ENCODE assay signal across 36 cellular contexts in the genomic region with DNA sequence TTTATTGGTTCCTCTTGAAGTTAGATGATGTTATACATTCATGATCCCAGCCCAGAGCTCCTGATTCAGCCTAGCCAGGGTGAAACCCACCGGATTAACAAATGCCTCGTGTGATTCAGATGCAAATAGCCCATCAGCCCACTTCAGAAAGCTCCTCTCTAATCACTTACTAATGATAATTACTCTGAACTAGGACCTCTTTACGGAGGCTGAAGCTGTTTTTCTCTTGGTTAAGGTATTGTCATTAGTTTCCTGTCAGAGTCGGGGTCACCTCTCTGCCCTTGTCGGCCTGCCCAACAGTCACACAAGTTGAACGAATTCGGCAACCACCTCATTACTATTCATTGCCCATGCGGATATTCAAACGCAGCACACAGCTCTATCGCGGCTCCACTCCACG. TPM values are rescaled to one million over a fixed set of nuclear protein-coding genes. Genes with fewer than 3 reads are reported as not detected.
DNase-seq lines count a peak whose midpoint lies in the region; ATAC-seq, FAIRE-seq and TF ChIP-seq lines count a peak whose summit lies in the region.
"Had no signal": no experiment of that assay in that cellular context is flagged by ENCODE, and none has a peak within 500 bp of the region (broad histone marks: within the 10 kb centered on the region; RNA-seq: fewer than 3 reads in every experiment).

No MANE protein-coding gene starts in this region.

- H2BK120ac ChIP-seq in H1 (replicated peaks; ENCODE audit: low read depth, low read length) = peak overlapping the region; percentile 92

- H4K5ac ChIP-seq in H1 (ENCODE audit: insufficient read length, low read depth, low read length) = no peak overlapping the region

- H2BK15ac ChIP-seq in H1 (ENCODE audit: low read length) = no peak overlapping the region

- peak overlapping the region; percentile 87 for H3K27ac ChIP-seq in H1 (ENCODE audit: low read depth, low read length)
- H3K27ac ChIP-seq: colonic mucosa, heart left ventricle, prostate gland, sigmoid colon, SJCRH30, thoracic aorta had no signal

- H3K4me1 ChIP-seq in H1 (replicated peaks in 1 of 4; ENCODE audit: control insufficient read depth in 3 of 4, insufficient read depth in 4 of 4, low read length in 3 of 4) = peaks cover 9 to 12% (median 11%) of the 10 kb centered on the region in 4 experiments; a peak in 6 of 7 replicates
- H3K4me1 ChIP-seq: BE2C, colonic mucosa, heart left ventricle, prostate gland, sigmoid colon, SJCRH30 had no signal

- H2BK20ac ChIP-seq in H1 (ENCODE audit: low read length) = peak overlapping the region; percentile 80; the same call in 1 of the 2 replicates

- TF ChIP-seq POLR2A in H1 (IDR thresholded peaks at IDR 0.05; ENCODE audit: control extremely low read depth in 1 of 2, low read depth in 2 of 2, low read length in 2 of 2) (no peak; a peak in 2 of 3 replicates), GM18505 (IDR thresholded peaks at IDR 0.05; ENCODE audit: borderline replicate concordance, extremely low read depth, insufficient read depth, insufficient read length) (no peak), H54 (IDR thresholded peaks at IDR 0.05; ENCODE audit: low read depth, low read length) (no peak)

- ATAC-seq in GM18505 (IDR thresholded peaks at IDR 0.05; ENCODE audit: unreplicated experiment) (no peak), HG02571 (IDR thresholded peaks at IDR 0.05; ENCODE audit: unreplicated experiment) (no peak)
- ATAC-seq: HCT116, heart left ventricle, T-cell had no signal

- H3K79me2 ChIP-seq in H1 (ENCODE audit: control insufficient read depth in 1 of 2, insufficient read depth in 2 of 2, low read length in 2 of 2) = no peaks in the 10 kb centered on the region; a peak in 1 of 4 replicates

- 1% methylated on average over 12 of the region's 12 CpGs; no CpG with 5 or more reads in 1 of the 2 experiments for WGBS in H1 (ENCODE audit: extremely low coverage in 1 of 2, insufficient coverage in 1 of 2, insufficient read length in 1 of 2, insufficient replicate concordance in 2 of 2, low coverage in 1 of 2, low lambda C conversion rate in 2 of 2, missing lambda C conversion rate in 1 of 2), 2 experiments

- H2BK5ac ChIP-seq in H1 (ENCODE audit: low read depth, low read length) = peak overlapping the region; percentile 98

- H3K9me3 ChIP-seq in H1 (ENCODE audit: insufficient read depth in 2 of 2, low read depth in 1 of 2, low read length in 1 of 2) (no peaks in the 10 kb centered on the region; a peak in 1 of 4 replicates), iPS-18c (ENCODE audit: control insufficient read depth, insufficient read depth, low read length) (no peaks in the 10 kb centered on the region)
- H3K9me3 ChIP-seq: BE2C, colonic mucosa, heart left ventricle, prostate gland, sigmoid colon, SJCRH30, thoracic aorta had no signal

- peaks cover 7% of the 10 kb centered on the region for H3K4me1 Mint-ChIP-seq in progenitor cell of endocrine pancreas (ENCODE audit: low read depth)
- H3K4me1 Mint-ChIP-seq: activated naive CD4-positive, alpha-beta T cell treated with anti-CD3 and anti-CD28 coated beads, Interleukin-2, amount 10 ng/mL, durations not matched to agents 7 days and 5 days had no signal

- no peak overlapping the region for H4K8ac ChIP-seq in H1 (ENCODE audit: extremely low read depth, insufficient read depth, low read length)

- TF ChIP-seq EP300 in H1 (IDR thresholded peaks at IDR 0.05; ENCODE audit: borderline replicate concordance in 1 of 2, low read depth in 2 of 2, low read length in 2 of 2) = peak in 1 of 2 experiments; percentile 35; a peak in 1 of 3 replicates

- no peak for TF ChIP-seq RAD21 in H1 (IDR thresholded peaks at IDR 0.05 in 1 of 2, conservative IDR thresholded peaks at IDR 0.05 in 1 of 2; ENCODE audit: low read depth in 2 of 2, low read length in 2 of 2)

- FAIRE-seq in H1 (lab: Jason Lieb, UNC) (peak; percentile 95), H54 (lab: Jason Lieb, UNC) (no peak)
- FAIRE-seq: bronchial epithelial cell, RCC 7860 had no signal

- no peak overlapping the region for H3K23ac ChIP-seq in H1 (ENCODE audit: insufficient read length)

- H3K56ac ChIP-seq in H1 (replicated peaks; ENCODE audit: insufficient read length, low read depth, low read length) = no peak overlapping the region

- H3K27me3 Mint-ChIP-seq in progenitor cell of endocrine pancreas = peaks cover 26% of the 10 kb centered on the region
- H3K27me3 Mint-ChIP-seq: CD8-positive, alpha-beta memory T cell; T-cell had no signal

- peak overlapping the region in 3 of 4 experiments; percentile 20 to 59 (median 41); a peak in 3 of 7 replicates for H3K9ac ChIP-seq in H1 (replicated peaks in 1 of 4; ENCODE audit: extremely low read depth in 1 of 4, low read depth in 3 of 4, low read length in 3 of 4)

- H3K4me3 ChIP-seq in H7 (ENCODE audit: insufficient read depth, low read depth, low read length) (peak overlapping the region; percentile 14; the same call in 1 of the 2 replicates), H1 (ENCODE audit: extremely low read depth in 1 of 4, insufficient read depth in 2 of 4, low read depth in 3 of 4, low read length in 4 of 4) (peak overlapping the region; percentile 14 to 51 (median 22); a peak in 5 of 8 replicates), iPS-18c (ENCODE audit: insufficient read depth, low read depth, low read length) (peak overlapping the region; percentile 32; the same call in 1 of the 2 replicates)
- H3K4me3 ChIP-seq: colonic mucosa, heart left ventricle, lung, prostate gland, sigmoid colon, SJCRH30, thoracic aorta had no signal

- H3K36me3 ChIP-seq in H7 (replicated peaks; ENCODE audit: control insufficient read depth, insufficient read depth, low read length) = no peaks in the 10 kb centered on the region
- H3K36me3 ChIP-seq in H1 (ENCODE audit: control insufficient read depth in 2 of 4, insufficient read depth in 4 of 4, low read length in 3 of 4) = no peaks in the 10 kb centered on the region
- H3K36me3 ChIP-seq: BE2C, colonic mucosa, heart left ventricle, prostate gland, sigmoid colon, SJCRH30, thoracic aorta had no signal

- H3K27ac Mint-ChIP-seq in progenitor cell of endocrine pancreas = peak overlapping the region; percentile 11
- H3K27ac Mint-ChIP-seq: activated naive CD4-positive, alpha-beta T cell treated with anti-CD3 and anti-CD28 coated beads, Interleukin-2, amount 10 ng/mL, durations not matched to agents 7 days and 5 days; activated T-helper 1 cell treated with anti-CD3 and anti-CD28 coated beads, Interleukin-12 subunit alpha, Interleukin-12 subunit beta, Interleukin-2, Interleukin-4 antibody, amounts not matched to agents 30 ng/mL and 10 ng/mL and 1 ng/mL, durations not matched to agents 14 hours and 24 hours and 36 hours; CD8-positive, alpha-beta memory T cell; T-cell had no signal

- peaks cover 3% of the 10 kb centered on the region for H3K79me1 ChIP-seq in H1 (ENCODE audit: low read depth, low read length)

- peak overlapping the region; percentile 76; the same call in 1 of the 2 replicates for H2AK5ac ChIP-seq in H1 (ENCODE audit: low read depth, low read length)

- DNase-seq in H7 = peak; percentile 83
- DNase-seq in H1 (ENCODE audit: low read depth in 1 of 2, low spot score in 2 of 2) = peak in 1 of 2 experiments; percentile 57
- DNase-seq in progenitor cell of endocrine pancreas (ENCODE audit: low spot score, unreplicated experiment) = no peak
- no peak for DNase-seq in amniotic stem cell (lab: John Stamatoyannopoulos, UW)
- no peak for DNase-seq in H54 (ENCODE audit: insufficient read length, low spot score)
- DNase-seq: activated CD4-positive, alpha-beta T cell treated with anti-CD3 and anti-CD28 coated beads, Interleukin-2, amount 50 U/mL, for 48 hours; activated CD8-positive, alpha-beta memory T cell treated with anti-CD3 and anti-CD28 coated beads, Interleukin-2, amount 50 U/mL, for 4 hours; activated naive CD4-positive, alpha-beta T cell treated with anti-CD3 and anti-CD28 coated beads, Interleukin-2, amount 10 ng/mL, durations not matched to agents 7 days and 5 days; BE2C; CD8-positive, alpha-beta memory T cell; colonic mucosa; effector memory CD4-positive, alpha-beta T cell; foreskin fibroblast; heart left ventricle; KG1; kidney glomerular epithelial cell; MM.1S; NCI-H1417; NCI-H2081; NCI-H226; sigmoid colon; SJCRH30; stimulated activated naive CD4-positive, alpha-beta T cell treated with Interleukin-2 at 50 U/mL for 16 hours; T-cell had no signal

- no peak overlapping the region for H4K91ac ChIP-seq in H1 (replicated peaks; ENCODE audit: insufficient read length, low read length)

- peaks cover 1% of the 10 kb centered on the region for H3K36me3 Mint-ChIP-seq in progenitor cell of endocrine pancreas (ENCODE audit: insufficient read depth)
- H3K36me3 Mint-ChIP-seq: activated naive CD4-positive, alpha-beta T cell treated with anti-CD3 and anti-CD28 coated beads, Interleukin-2, amount 10 ng/mL, durations not matched to agents 7 days and 5 days; T-cell had no signal

- H3K4me2 ChIP-seq in H1 (ENCODE audit: insufficient read depth in 1 of 2, low read depth in 2 of 2, low read length in 2 of 2) = peak overlapping the region; percentile 74 to 96

- H3K14ac ChIP-seq in H1 (ENCODE audit: insufficient read length) = no peak overlapping the region

- CTCF ChIA-PET in H1 (lab: Charles Lee; ENCODE audit: partially characterized antibody) = interaction anchor here (0.7 to 1.2 kb wide), 3 partner anchors 12 to 120 kb away, joined by 3 to 4 read pairs (median 4); no protein-coding TSS in a partner anchor

- no peak overlapping the region for H3K4ac ChIP-seq in H1 (replicated peaks; ENCODE audit: insufficient read length, low read depth, low read length)

- TF ChIP-seq CTCF in H1 (IDR thresholded peaks at IDR 0.05; ENCODE audit: control extremely low read depth in 1 of 3, insufficient read depth in 1 of 3, low read depth in 1 of 3, low read length in 3 of 3) (no peak), progenitor cell of endocrine pancreas (IDR thresholded peaks at IDR 0.05; ENCODE audit: unreplicated experiment) (no peak)

- H2BK12ac ChIP-seq in H1 (ENCODE audit: low read depth, low read length) = peak overlapping the region; percentile 53; the same call in 1 of the 2 replicates

- POLR2A ChIA-PET in H1 (lab: Charles Lee; ENCODE audit: partially characterized antibody) = interaction anchor here (0.6 to 2.8 kb wide), 14 partner anchors 10 to 368 kb away, joined by 3 to 22 read pairs (median 4); a partner anchor contains a TSS

- peak overlapping the region; percentile 11; the same call in 1 of the 2 replicates for H2AFZ ChIP-seq in H1 (ENCODE audit: low read length)

- peaks cover 0 to 3% of the 10 kb centered on the region in 2 experiments for H4K20me1 ChIP-seq in H1 (replicated peaks in 1 of 2; ENCODE audit: control insufficient read depth in 1 of 2, insufficient read depth in 2 of 2, low read length in 2 of 2)

- peak overlapping the region; percentile 45 for H3K4me3 Mint-ChIP-seq in progenitor cell of endocrine pancreas (ENCODE audit: low read depth)
- H3K4me3 Mint-ChIP-seq: activated naive CD4-positive, alpha-beta T cell treated with anti-CD3 and anti-CD28 coated beads, Interleukin-2, amount 10 ng/mL, durations not matched to agents 7 days and 5 days; activated T-helper 1 cell treated with anti-CD3 and anti-CD28 coated beads, Interleukin-12 subunit alpha, Interleukin-12 subunit beta, Interleukin-2, Interleukin-4 antibody, amounts not matched to agents 30 ng/mL and 10 ng/mL and 1 ng/mL, durations not matched to agents 14 hours and 24 hours and 36 hours; CD8-positive, alpha-beta memory T cell; T-cell had no signal

- H3K18ac ChIP-seq in H1 (ENCODE audit: extremely low read depth, low read length) = peak overlapping the region; percentile 78; the same call in 1 of the 2 replicates

- H3K9me3 Mint-ChIP-seq in progenitor cell of endocrine pancreas (ENCODE audit: low read depth) = no peaks in the 10 kb centered on the region

- H3K27me3 ChIP-seq in H7 (ENCODE audit: control insufficient read depth, insufficient read depth, low read length) (no peaks in the 10 kb centered on the region), H1 (replicated peaks in 1 of 4; ENCODE audit: control insufficient read depth in 3 of 4, extremely low read depth in 1 of 4, insufficient read depth in 3 of 4, low read length in 3 of 4) (no peaks in the 10 kb centered on the region)
- H3K27me3 ChIP-seq: BE2C, colonic mucosa, sigmoid colon, SJCRH30 had no signal

- peaks cover 7% of the 10 kb centered on the region; the same call in 1 of the 2 replicates for H3K23me2 ChIP-seq in H1 (ENCODE audit: low read depth, low read length)

RNA-seq across cellular contexts. Expression of a gene that starts 36.6 kb away (rescaled TPM):
- total RNA-seq in H7 (2014; rRNA removed; shearing (Covaris generic)) = 174 and 194 TPM in 2 replicates
- total RNA-seq in H1 (2021; fragmentation: NEBNext Ultra II Directional; extraction: Animal tissue kit (Norgen Biotek cat#: 25700)) = 187 and 188 TPM in 2 replicates
- 69.3 and 69.4 TPM in 2 replicates for polyA plus RNA-seq in H1 (2011; rRNA removed)
- polyA plus RNA-seq in H1 (2011; cell fraction: cytosol; rRNA removed) = 85.3 TPM
- polyA plus RNA-seq in H1 (2011; cell fraction: nucleus; rRNA removed) = 48.7 TPM
- 93.3 to 158 TPM (median 108 TPM) in 4 replicates for polyA plus RNA-seq in H1 (2012, experiment 1 of 2)
- 103 TPM for polyA plus RNA-seq in H1 (2012, experiment 2 of 2)
- polyA plus RNA-seq in H1 (2013, experiment 1 of 2) = 98.0 TPM
- polyA plus RNA-seq in H1 (2013, experiment 2 of 2) = 95.8 TPM
- polyA minus RNA-seq in H1 (2011; rRNA and poly(A)+ RNA removed) = 105 and 115 TPM in 2 replicates
- 101 TPM for polyA minus RNA-seq in H1 (2011; cell fraction: cytosol; rRNA and poly(A)+ RNA removed)
- 49.8 TPM for polyA minus RNA-seq in H1 (2011; cell fraction: nucleus; rRNA and poly(A)+ RNA removed)
- 3.9 and 5.5 TPM in 2 replicates for total RNA-seq in progenitor cell of endocrine pancreas
- total RNA-seq: A673; CD8-positive, alpha-beta memory T cell; HT1080; sigmoid colon; SJCRH30; T-cell; thoracic aorta had no signal
- polyA plus RNA-seq: CD8-positive, alpha-beta memory T cell; heart left ventricle; sigmoid colon had no signal

Comparison
In these comparisons a context has a peak if more than half of its experiments do, and no peak if none do; other contexts are left out.
1. RNA of a gene that starts 36.6 kb away (total RNA-seq): 187 to 188 TPM in H1 and 174 to 194 TPM in H7; 3.9 to 5.5 TPM in progenitor cell of endocrine pancreas; every median in the first group is over 10 times any median in the second.
2. Peak in every context shown above with its lines, with median percentiles within 50 percentile points of each other: H3K4me3 ChIP-seq.